In genomic region chr6:31875852-31876251, GRCh38 we compare ENCODE assay signal across 28 cellular contexts. TPM values are rescaled to one million over a fixed set of nuclear protein-coding genes. Genes with fewer than 3 reads are reported as not detected.
DNase-seq lines count a peak whose midpoint lies in the region; ATAC-seq, FAIRE-seq and TF ChIP-seq lines count a peak whose summit lies in the region.
"Had no signal": no experiment of that assay in that cellular context is flagged by ENCODE, and none has a peak within 500 bp of the region (broad histone marks: within the 10 kb centered on the region; RNA-seq: fewer than 3 reads in every experiment).

No MANE protein-coding gene starts in this region.

- H3K9ac ChIP-seq in astrocyte (ENCODE audit: low read length) (no peak overlapping the region), neuronal stem cell (ENCODE audit: low read depth, low read length, poor library complexity) (no peak overlapping the region)
- H3K9ac ChIP-seq: SK-N-SH had no signal

- no peak overlapping the region for H3K18ac ChIP-seq in neuronal stem cell (ENCODE audit: low read length)

- WGBS in neuronal stem cell (ENCODE audit: extremely low coverage in 2 of 2, insufficient read length in 2 of 2, insufficient replicate concordance in 1 of 2), 2 donors: no CpG with 5 or more reads among the region's 5 CpGs
- 51% methylated on average over 5 of the region's 5 CpGs; no CpG with 5 or more reads in 1 of the 2 donors for WGBS in transverse colon (ENCODE audit: low coverage in 1 of 2), 2 donors
- 50 to 93% methylated on average over 4 to 5 of the region's 5 CpGs for WGBS in gastroesophageal sphincter (ENCODE audit: low coverage in 1 of 2), 2 donors

- H4K91ac ChIP-seq in neuronal stem cell (ENCODE audit: low read depth, low read length, poor library complexity): no peak overlapping the region

- no peak overlapping the region for H2BK120ac ChIP-seq in neuronal stem cell (ENCODE audit: low read depth, low read length)

- TF ChIP-seq EP300 in transverse colon (IDR thresholded peaks at IDR 0.05; ENCODE audit: low read depth) (no peak), gastroesophageal sphincter (IDR thresholded peaks at IDR 0.05) (no peak)

- H3K27ac ChIP-seq in breast epithelium (no peak overlapping the region), astrocyte (ENCODE audit: low read depth, low read length) (no peak overlapping the region), neuronal stem cell (replicated peaks; ENCODE audit: low read length) (no peak overlapping the region), transverse colon (peak overlapping the region; percentile 86 to 96 (median 92)), gastroesophageal sphincter (no peak overlapping the region)

- DNase-seq in MCF 10A (ENCODE audit: unreplicated experiment): no peak
- no peak for DNase-seq in breast epithelium (ENCODE audit: low spot score in 2 of 2)
- no peak for DNase-seq in astrocyte (ENCODE audit: low read depth)
- no peak for DNase-seq in neuronal stem cell (ENCODE audit: low spot score)
- no peak for DNase-seq in transverse colon
- DNase-seq in medulla oblongata (ENCODE audit: extremely low spot score): no peak
- DNase-seq: 8988T; ACHN; CD4-positive, CD25-positive, alpha-beta regulatory T cell; H9; KBM-7; MM.1S; NCI-H1694 treated with DMSO at 0.1 percent for 48 hours; NCI-H2081; NCI-H2171; NCI-H226; NCI-H510A; NCI-H69; SK-N-SH had no signal

- no peak overlapping the region for H3K4me3 ChIP-seq in breast epithelium
- no peak overlapping the region for H3K4me3 ChIP-seq in astrocyte (ENCODE audit: insufficient read depth, low read depth, low read length)
- no peak overlapping the region for H3K4me3 ChIP-seq in neuronal stem cell (ENCODE audit: low read length in 2 of 2)
- peak overlapping the region in 1 of 4 donors; percentile 47 for H3K4me3 ChIP-seq in transverse colon
- H3K4me3 ChIP-seq in gastroesophageal sphincter: no peak overlapping the region
- H3K4me3 ChIP-seq: GM23338 had no signal

- H3K79me2 ChIP-seq in astrocyte (ENCODE audit: insufficient read depth, low read length): no peaks in the 10 kb centered on the region

- H3K4me1 Mint-ChIP-seq in MCF 10A (ENCODE audit: insufficient read depth, unreplicated experiment): no peaks in the 10 kb centered on the region
- H3K4me1 Mint-ChIP-seq in astrocyte (ENCODE audit: low read depth, unreplicated experiment): peaks cover 9% of the 10 kb centered on the region

- H3K36me3 ChIP-seq in breast epithelium (peaks cover 3% of the 10 kb centered on the region), astrocyte (ENCODE audit: insufficient read depth, low read length) (peaks cover 10% of the 10 kb centered on the region), neuronal stem cell (replicated peaks in 1 of 2; ENCODE audit: control insufficient read depth in 2 of 2, insufficient read depth in 2 of 2, low read length in 2 of 2) (peaks cover 13 to 15% of the 10 kb centered on the region in 2 donors), transverse colon (peaks cover 0 to 8% (median 2%) of the 10 kb centered on the region in 4 donors), gastroesophageal sphincter (peaks cover 0 to 15% of the 10 kb centered on the region in 2 donors)

- peak overlapping the region; percentile 7 for H4K8ac ChIP-seq in neuronal stem cell (ENCODE audit: low read depth, low read length)

- no TSS peak for BruUV-seq in MCF 10A (replicated peaks; lab: Mats Ljungman, UMichigan)

- no peak for FAIRE-seq in astrocyte (lab: Jason Lieb, UNC)
- FAIRE-seq: D721Med, GM18507, RCC 7860 had no signal

- CTCF ChIA-PET in MCF 10A (lab: Yijun Ruan, JAX): interaction anchor here (0.6 to 1.3 kb wide), 3 partner anchors 12 to 207 kb away, joined by 3 to 6 read pairs (median 5); no protein-coding TSS in a partner anchor

- in situ Hi-C loops in transverse colon (cut with MboI; ENCODE audit: low pct_ligation_motif_present in 1 of 4, low pct_unique_long_range_greater_than_20kb in 1 of 4, low sequenced_read_pairs in 3 of 4): no loop called here

- H2AFZ ChIP-seq in astrocyte (ENCODE audit: low read depth, low read length): no peak overlapping the region
- no peak overlapping the region for H2AFZ ChIP-seq in neuronal stem cell (ENCODE audit: low read length)
- H2AFZ ChIP-seq: GM23338 had no signal

- no peak overlapping the region for H2BK12ac ChIP-seq in neuronal stem cell (ENCODE audit: low read length)

- H3K4ac ChIP-seq in neuronal stem cell (ENCODE audit: low read length): no peak overlapping the region

- H2BK5ac ChIP-seq in neuronal stem cell (ENCODE audit: low read length): no peak overlapping the region

- TF ChIP-seq POLR2A in breast epithelium (IDR thresholded peaks at IDR 0.05) (no peak), transverse colon (IDR thresholded peaks at IDR 0.05) (no peak), gastroesophageal sphincter (IDR thresholded peaks at IDR 0.05) (no peak)

- H3K4me2 ChIP-seq in astrocyte (ENCODE audit: low read length) (no peak overlapping the region), neuronal stem cell (ENCODE audit: insufficient read depth, low read length, poor library complexity, severe bottlenecking) (no peak overlapping the region)
- H3K4me2 ChIP-seq: GM23338, SK-N-SH had no signal

- ATAC-seq in GM21526 (IDR thresholded peaks at IDR 0.05; ENCODE audit: low FRiP score, unreplicated experiment) (no peak), gastroesophageal sphincter (no peak)
- ATAC-seq: GM23338 had no signal

- H3K9me3 Mint-ChIP-seq in MCF 10A (ENCODE audit: unreplicated experiment) (no peaks in the 10 kb centered on the region), astrocyte (ENCODE audit: unreplicated experiment) (no peaks in the 10 kb centered on the region)
- H3K9me3 Mint-ChIP-seq: CD4-positive, CD25-positive, alpha-beta regulatory T cell; GM23338; H9; HFFc6 had no signal

- H3K27ac Mint-ChIP-seq in MCF 10A (ENCODE audit: low read depth, unreplicated experiment) (peak overlapping the region; percentile 25), astrocyte (ENCODE audit: unreplicated experiment) (peak overlapping the region; percentile 78)
- H3K27ac Mint-ChIP-seq: CD4-positive, CD25-positive, alpha-beta regulatory T cell; GM23338; HFFc6 had no signal

- H3K27me3 ChIP-seq in breast epithelium (no peaks in the 10 kb centered on the region), astrocyte (ENCODE audit: insufficient read depth, low read length) (no peaks in the 10 kb centered on the region), neuronal stem cell (ENCODE audit: control insufficient read depth in 3 of 3, insufficient read depth in 3 of 3, low read depth in 1 of 3, low read length in 3 of 3) (no peaks in the 10 kb centered on the region), transverse colon (no peaks in the 10 kb centered on the region), gastroesophageal sphincter (peaks cover 7% of the 10 kb centered on the region)

- peaks cover 1% of the 10 kb centered on the region for H4K20me1 ChIP-seq in astrocyte (ENCODE audit: insufficient read depth, low read length)

- TF ChIP-seq CTCF in MCF 10A (IDR thresholded peaks at IDR 0.05; ENCODE audit: unreplicated experiment) (no peak), breast epithelium (IDR thresholded peaks at IDR 0.05) (no peak), astrocyte (IDR thresholded peaks at IDR 0.05; ENCODE audit: insufficient read depth, low read depth, low read length) (no peak), transverse colon (IDR thresholded peaks at IDR 0.05) (no peak), gastroesophageal sphincter (IDR thresholded peaks at IDR 0.05) (no peak)

- H2BK15ac ChIP-seq in neuronal stem cell (ENCODE audit: low read length): no peak overlapping the region

- H3K27me3 Mint-ChIP-seq in MCF 10A (ENCODE audit: insufficient read depth, unreplicated experiment) (no peaks in the 10 kb centered on the region), astrocyte (ENCODE audit: low read depth, unreplicated experiment) (peaks cover 11% of the 10 kb centered on the region)
- H3K27me3 Mint-ChIP-seq: CD4-positive, CD25-positive, alpha-beta regulatory T cell had no signal

- H3K4me3 Mint-ChIP-seq in MCF 10A (ENCODE audit: unreplicated experiment) (no peak overlapping the region), astrocyte (ENCODE audit: unreplicated experiment) (no peak overlapping the region)
- H3K4me3 Mint-ChIP-seq: CD4-positive, CD25-positive, alpha-beta regulatory T cell; GM23338; H9; HFFc6 had no signal

- H3K36me3 Mint-ChIP-seq in MCF 10A (ENCODE audit: insufficient read depth, unreplicated experiment) (peaks cover 17% of the 10 kb centered on the region), astrocyte (ENCODE audit: low read depth, unreplicated experiment) (peaks cover 3% of the 10 kb centered on the region)

- no peaks in the 10 kb centered on the region for H3K4me1 ChIP-seq in breast epithelium
- no peaks in the 10 kb centered on the region for H3K4me1 ChIP-seq in astrocyte (ENCODE audit: insufficient read depth, low read length)
- peaks cover 0 to 8% of the 10 kb centered on the region in 2 donors for H3K4me1 ChIP-seq in neuronal stem cell (ENCODE audit: control insufficient read depth in 2 of 2, insufficient read depth in 1 of 2, low read depth in 1 of 2, low read length in 2 of 2)
- peaks cover 14 to 36% (median 32%) of the 10 kb centered on the region in 4 donors for H3K4me1 ChIP-seq in transverse colon
- no peaks in the 10 kb centered on the region for H3K4me1 ChIP-seq in gastroesophageal sphincter

- no peak overlapping the region for H2AK5ac ChIP-seq in neuronal stem cell (ENCODE audit: low read depth, low read length)

- H3K23ac ChIP-seq in neuronal stem cell (ENCODE audit: low read depth, low read length, poor library complexity): no peak overlapping the region

- POLR2A ChIA-PET in MCF 10A (lab: Yijun Ruan, JAX): interaction anchor here (0.6 to 1.6 kb wide), 4 partner anchors 13 to 215 kb away, joined by 3 to 7 read pairs (median 3); partner anchors contain the start of genes GPANK1 and NEU1

- intact Hi-C loops in MCF 10A (cut with micrococcal nuclease): no loop called here
- intact Hi-C loops in breast epithelium (cut with DNase I; ENCODE audit: low total_unique reads): no loop called here
- intact Hi-C loops in transverse colon (cut with DNase I; ENCODE audit: low total_unique reads): no loop called here

- H3K9me3 ChIP-seq in breast epithelium: no peaks in the 10 kb centered on the region
- no peaks in the 10 kb centered on the region for H3K9me3 ChIP-seq in astrocyte (ENCODE audit: insufficient read depth, low read depth, low read length)
- H3K9me3 ChIP-seq in neuronal stem cell (replicated peaks in 1 of 2; ENCODE audit: control insufficient read depth in 2 of 2, insufficient read depth in 1 of 2, low read depth in 1 of 2, low read length in 2 of 2): no peaks in the 10 kb centered on the region
- no peaks in the 10 kb centered on the region for H3K9me3 ChIP-seq in transverse colon
- H3K9me3 ChIP-seq in gastroesophageal sphincter: no peaks in the 10 kb centered on the region
- H3K9me3 ChIP-seq: SK-N-SH had no signal

- H3K79me1 ChIP-seq in neuronal stem cell (ENCODE audit: low read depth, low read length): no peaks in the 10 kb centered on the region

- no peak overlapping the region for H3K14ac ChIP-seq in neuronal stem cell (ENCODE audit: low read length)

RNA-seq across cellular contexts. Expression of gene SLC44A4, which starts 2.9 kb away (rescaled TPM):
- not detected in 2 replicates for total RNA-seq in MCF 10A (2022)
- 10 to 100 TPM in 2 of 3 donors, under 1 TPM in 1; 0.32 to 35.4 (median 10.5) TPM for total RNA-seq in breast epithelium
- total RNA-seq in astrocyte: 0.23 and 0.29 TPM in 2 replicates
- polyA plus RNA-seq in neuronal stem cell (2013, experiment 1 of 2): 1.4 TPM
- 1.4 TPM for polyA plus RNA-seq in neuronal stem cell (2013, experiment 2 of 2)
- 100 to 1,000 TPM; 149 to 734 (median 395) TPM for total RNA-seq in transverse colon
- 1 to 10 TPM in 2 of 4 donors, not detected in 2; 1.1 to 4.5 TPM for total RNA-seq in gastroesophageal sphincter
- total RNA-seq: Daoy, LHCN-M2 had no signal
- polyA plus RNA-seq: CD4-positive, CD25-positive, alpha-beta regulatory T cell had no signal

RNA-seq across cellular contexts. Expression of gene NEU1, which starts 13.2 kb away (rescaled TPM):
- 19.7 and 43.8 TPM in 2 replicates for total RNA-seq in MCF 10A (2022)
- total RNA-seq in breast epithelium: 10 to 100 TPM; 44.6 to 57.3 (median 48.9) TPM
- 45.0 and 47.3 TPM in 2 replicates for total RNA-seq in astrocyte
- polyA plus RNA-seq in neuronal stem cell (2013, experiment 1 of 2): 34.6 TPM
- polyA plus RNA-seq in neuronal stem cell (2013, experiment 2 of 2): 36.0 TPM
- total RNA-seq in transverse colon: 10 to 100 TPM; 21.1 to 88.7 (median 65.4) TPM
- 10 to 100 TPM; 28.2 to 39.1 (median 30.5) TPM for total RNA-seq in gastroesophageal sphincter

RNA-seq across cellular contexts. Expression of gene EHMT2, which starts 21.6 kb away (rescaled TPM):
- total RNA-seq in MCF 10A (2022) (20.2 and 21.8 TPM in 2 replicates), breast epithelium (10 to 100 TPM; 34.6 to 37.5 (median 37.0) TPM), astrocyte (32.6 and 35.8 TPM in 2 replicates), transverse colon (10 to 100 TPM; 25.9 to 33.3 (median 27.9) TPM), gastroesophageal sphincter (10 to 100 TPM; 29.5 to 43.4 (median 35.5) TPM)
- 119 TPM for polyA plus RNA-seq in neuronal stem cell (2013, experiment 1 of 2)
- polyA plus RNA-seq in neuronal stem cell (2013, experiment 2 of 2): 117 TPM

RNA-seq across cellular contexts. Expression of gene ZBTB12, which starts 26.0 kb away (rescaled TPM):
- 3.6 and 4.0 TPM in 2 replicates for total RNA-seq in MCF 10A (2022)
- 1 to 10 TPM in 2 of 3 donors, under 1 TPM in 1; 0.64 to 3.3 (median 1.9) TPM for total RNA-seq in breast epithelium
- total RNA-seq in astrocyte: 3.7 and 4.6 TPM in 2 replicates
- polyA plus RNA-seq in neuronal stem cell (2013, experiment 1 of 2): 26.7 TPM
- 26.3 TPM for polyA plus RNA-seq in neuronal stem cell (2013, experiment 2 of 2)
- 1 to 10 TPM in 1 of 4 donors, under 1 TPM in 3; 0.14 to 1.3 (median 0.77) TPM for total RNA-seq in transverse colon
- 1 to 10 TPM in 2 of 4 donors, under 1 TPM in 2; 0.40 to 2.0 (median 0.86) TPM for total RNA-seq in gastroesophageal sphincter
- polyA plus RNA-seq: CD4-positive, CD25-positive, alpha-beta regulatory T cell had no signal

RNA-seq across cellular contexts. Expression of gene HSPA1B, which starts 48.3 kb away (rescaled TPM):
- total RNA-seq in MCF 10A (2022) (29.8 and 51.6 TPM in 2 replicates), breast epithelium (100 to 1,000 TPM; 113 to 376 (median 232) TPM), astrocyte (64.9 and 77.2 TPM in 2 replicates), transverse colon (100 to 1,000 TPM; 104 to 471 (median 278) TPM), gastroesophageal sphincter (100 to 1,000 TPM; 198 to 260 (median 219) TPM)
- 25.9 TPM for polyA plus RNA-seq in neuronal stem cell (2013, experiment 1 of 2)
- 25.2 TPM for polyA plus RNA-seq in neuronal stem cell (2013, experiment 2 of 2)

Comparison
In these comparisons a context has a peak if more than half of its experiments do, and no peak if none do; other contexts are left out.
1. H3K27ac ChIP-seq: peak in transverse colon (4 of 4); none in breast epithelium (0 of 2), astrocyte (single experiment), neuronal stem cell (single experiment) and gastroesophageal sphincter (0 of 4).
2. RNA of gene SLC44A4, which starts 2.9 kb away (total RNA-seq): 149 to 734 TPM in transverse colon; 0.32 to 35.4 TPM in breast epithelium, 1.1 to 4.5 TPM in gastroesophageal sphincter, 0.23 to 0.29 TPM in astrocyte and not detected in MCF 10A; every median in the first group is over 4 times any median in the second.